In genomic region chr5:179819296-179820126, GRCh38 we compare ENCODE assay signal across 1 cellular context.
TF ChIP-seq lines count a peak whose summit lies in the region.

No MANE protein-coding gene starts in this region.

TF ChIP-seq in GM12878, 131 proteins besides CTCF, POLR2A, EP300 and RAD21 (continued from another document and continues in another):
- TF ChIP-seq USF1 (IDR thresholded peaks at IDR 0.05; ENCODE audit: borderline replicate concordance, extremely low read length, insufficient read depth, low read depth, low read length) (peak; percentile 76), ATF7 (IDR thresholded peaks at IDR 0.05; ENCODE audit: low read depth) (no peak), MYC (IDR thresholded peaks at IDR 0.05; ENCODE audit: insufficient read depth, insufficient read length, insufficient replicate concordance, low read length, severe bottlenecking) (no peak), NBN (IDR thresholded peaks at IDR 0.05) (peak; percentile 6; the same call in 1 of the 2 replicates), PAX5 (IDR thresholded peaks at IDR 0.05; ENCODE audit: borderline replicate concordance, low read depth, low read length) (peak; percentile 88), FOXM1 (IDR thresholded peaks at IDR 0.05; ENCODE audit: low read depth, low read length) (no peak), BHLHE40 (IDR thresholded peaks at IDR 0.05; ENCODE audit: borderline replicate concordance in 1 of 2, low read depth in 2 of 2, low read length in 1 of 2) (peak; percentile 59 to 76; a peak in 2 of 4 replicates), CHD4 (IDR thresholded peaks at IDR 0.05) (no peak), PML (IDR thresholded peaks at IDR 0.05; ENCODE audit: low read length) (no peak), YBX1 (IDR thresholded peaks at IDR 0.05) (no peak), MYB (IDR thresholded peaks at IDR 0.05; ENCODE audit: borderline replicate concordance, low read depth, low read length) (no peak), ZBTB33 (IDR thresholded peaks at IDR 0.05) (no peak), RELA (IDR thresholded peaks at IDR 0.05; ENCODE audit: borderline replicate concordance, partially characterized antibody) (no peak), TCF7 (IDR thresholded peaks at IDR 0.05; ENCODE audit: borderline replicate concordance) (no peak), MTA2 (IDR thresholded peaks at IDR 0.05; ENCODE audit: low read depth) (peak; percentile 36; the same call in 1 of the 2 replicates), EED (IDR thresholded peaks at IDR 0.05; ENCODE audit: low read depth) (0 out of 2 replicates have a peak, but pooled peaks have one; percentile 22), PRDM15 (CRISPR knock-in tag; IDR thresholded peaks at IDR 0.05) (peak; percentile 72; the same call in 1 of the 2 replicates), SUPT20H (IDR thresholded peaks at IDR 0.05; ENCODE audit: borderline replicate concordance, control insufficient read depth, low read depth, low read length) (no peak), ZBED1 (IDR thresholded peaks at IDR 0.05; ENCODE audit: borderline replicate concordance) (no peak), MXI1 (IDR thresholded peaks at IDR 0.05; ENCODE audit: low read depth, low read length) (peak; percentile 69), NKRF (conservative IDR thresholded peaks at IDR 0.05) (no peak; the same call in 1 of the 2 replicates), GABPA (IDR thresholded peaks at IDR 0.05; ENCODE audit: low read depth) (no peak), TBL1XR1 (IDR thresholded peaks at IDR 0.05; ENCODE audit: low read depth, low read length) (no peak), CUX1 (IDR thresholded peaks at IDR 0.05; ENCODE audit: insufficient replicate concordance, low read depth, low read length) (no peak), BACH1 (IDR thresholded peaks at IDR 0.05; ENCODE audit: borderline replicate concordance) (peak; percentile 99), PBX3 (IDR thresholded peaks at IDR 0.05; ENCODE audit: insufficient replicate concordance, low read depth, low read length) (no peak), EGR1 (IDR thresholded peaks at IDR 0.05; ENCODE audit: borderline replicate concordance in 1 of 2, low read depth in 2 of 2, low read length in 2 of 2) (no peak; a peak in 1 of 3 replicates)
- TF ChIP-seq, protein P1, sequence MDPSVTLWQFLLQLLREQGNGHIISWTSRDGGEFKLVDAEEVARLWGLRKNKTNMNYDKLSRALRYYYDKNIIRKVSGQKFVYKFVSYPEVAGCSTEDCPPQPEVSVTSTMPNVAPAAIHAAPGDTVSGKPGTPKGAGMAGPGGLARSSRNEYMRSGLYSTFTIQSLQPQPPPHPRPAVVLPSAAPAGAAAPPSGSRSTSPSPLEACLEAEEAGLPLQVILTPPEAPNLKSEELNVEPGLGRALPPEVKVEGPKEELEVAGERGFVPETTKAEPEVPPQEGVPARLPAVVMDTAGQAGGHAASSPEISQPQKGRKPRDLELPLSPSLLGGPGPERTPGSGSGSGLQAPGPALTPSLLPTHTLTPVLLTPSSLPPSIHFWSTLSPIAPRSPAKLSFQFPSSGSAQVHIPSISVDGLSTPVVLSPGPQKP (IDR thresholded peaks at IDR 0.05; ENCODE audit: low read depth, low read length) = no peak
- TF ChIP-seq, protein P2, sequence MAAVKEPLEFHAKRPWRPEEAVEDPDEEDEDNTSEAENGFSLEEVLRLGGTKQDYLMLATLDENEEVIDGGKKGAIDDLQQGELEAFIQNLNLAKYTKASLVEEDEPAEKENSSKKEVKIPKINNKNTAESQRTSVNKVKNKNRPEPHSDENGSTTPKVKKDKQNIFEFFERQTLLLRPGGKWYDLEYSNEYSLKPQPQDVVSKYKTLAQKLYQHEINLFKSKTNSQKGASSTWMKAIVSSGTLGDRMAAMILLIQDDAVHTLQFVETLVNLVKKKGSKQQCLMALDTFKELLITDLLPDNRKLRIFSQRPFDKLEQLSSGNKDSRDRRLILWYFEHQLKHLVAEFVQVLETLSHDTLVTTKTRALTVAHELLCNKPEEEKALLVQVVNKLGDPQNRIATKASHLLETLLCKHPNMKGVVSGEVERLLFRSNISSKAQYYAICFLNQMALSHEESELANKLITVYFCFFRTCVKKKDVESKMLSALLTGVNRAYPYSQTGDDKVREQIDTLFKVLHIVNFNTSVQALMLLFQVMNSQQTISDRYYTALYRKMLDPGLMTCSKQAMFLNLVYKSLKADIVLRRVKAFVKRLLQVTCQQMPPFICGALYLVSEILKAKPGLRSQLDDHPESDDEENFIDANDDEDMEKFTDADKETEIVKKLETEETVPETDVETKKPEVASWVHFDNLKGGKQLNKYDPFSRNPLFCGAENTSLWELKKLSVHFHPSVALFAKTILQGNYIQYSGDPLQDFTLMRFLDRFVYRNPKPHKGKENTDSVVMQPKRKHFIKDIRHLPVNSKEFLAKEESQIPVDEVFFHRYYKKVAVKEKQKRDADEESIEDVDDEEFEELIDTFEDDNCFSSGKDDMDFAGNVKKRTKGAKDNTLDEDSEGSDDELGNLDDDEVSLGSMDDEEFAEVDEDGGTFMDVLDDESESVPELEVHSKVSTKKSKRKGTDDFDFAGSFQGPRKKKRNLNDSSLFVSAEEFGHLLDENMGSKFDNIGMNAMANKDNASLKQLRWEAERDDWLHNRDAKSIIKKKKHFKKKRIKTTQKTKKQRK (IDR thresholded peaks at IDR 0.05; ENCODE audit: low read depth, low read length) = no peak
- TF ChIP-seq, protein P3, sequence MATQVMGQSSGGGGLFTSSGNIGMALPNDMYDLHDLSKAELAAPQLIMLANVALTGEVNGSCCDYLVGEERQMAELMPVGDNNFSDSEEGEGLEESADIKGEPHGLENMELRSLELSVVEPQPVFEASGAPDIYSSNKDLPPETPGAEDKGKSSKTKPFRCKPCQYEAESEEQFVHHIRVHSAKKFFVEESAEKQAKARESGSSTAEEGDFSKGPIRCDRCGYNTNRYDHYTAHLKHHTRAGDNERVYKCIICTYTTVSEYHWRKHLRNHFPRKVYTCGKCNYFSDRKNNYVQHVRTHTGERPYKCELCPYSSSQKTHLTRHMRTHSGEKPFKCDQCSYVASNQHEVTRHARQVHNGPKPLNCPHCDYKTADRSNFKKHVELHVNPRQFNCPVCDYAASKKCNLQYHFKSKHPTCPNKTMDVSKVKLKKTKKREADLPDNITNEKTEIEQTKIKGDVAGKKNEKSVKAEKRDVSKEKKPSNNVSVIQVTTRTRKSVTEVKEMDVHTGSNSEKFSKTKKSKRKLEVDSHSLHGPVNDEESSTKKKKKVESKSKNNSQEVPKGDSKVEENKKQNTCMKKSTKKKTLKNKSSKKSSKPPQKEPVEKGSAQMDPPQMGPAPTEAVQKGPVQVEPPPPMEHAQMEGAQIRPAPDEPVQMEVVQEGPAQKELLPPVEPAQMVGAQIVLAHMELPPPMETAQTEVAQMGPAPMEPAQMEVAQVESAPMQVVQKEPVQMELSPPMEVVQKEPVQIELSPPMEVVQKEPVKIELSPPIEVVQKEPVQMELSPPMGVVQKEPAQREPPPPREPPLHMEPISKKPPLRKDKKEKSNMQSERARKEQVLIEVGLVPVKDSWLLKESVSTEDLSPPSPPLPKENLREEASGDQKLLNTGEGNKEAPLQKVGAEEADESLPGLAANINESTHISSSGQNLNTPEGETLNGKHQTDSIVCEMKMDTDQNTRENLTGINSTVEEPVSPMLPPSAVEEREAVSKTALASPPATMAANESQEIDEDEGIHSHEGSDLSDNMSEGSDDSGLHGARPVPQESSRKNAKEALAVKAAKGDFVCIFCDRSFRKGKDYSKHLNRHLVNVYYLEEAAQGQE (IDR thresholded peaks at IDR 0.05; ENCODE audit: low read depth, low read length) = no peak
